8 cellular contexts compared by ENCODE assay signal in the genomic region with DNA sequence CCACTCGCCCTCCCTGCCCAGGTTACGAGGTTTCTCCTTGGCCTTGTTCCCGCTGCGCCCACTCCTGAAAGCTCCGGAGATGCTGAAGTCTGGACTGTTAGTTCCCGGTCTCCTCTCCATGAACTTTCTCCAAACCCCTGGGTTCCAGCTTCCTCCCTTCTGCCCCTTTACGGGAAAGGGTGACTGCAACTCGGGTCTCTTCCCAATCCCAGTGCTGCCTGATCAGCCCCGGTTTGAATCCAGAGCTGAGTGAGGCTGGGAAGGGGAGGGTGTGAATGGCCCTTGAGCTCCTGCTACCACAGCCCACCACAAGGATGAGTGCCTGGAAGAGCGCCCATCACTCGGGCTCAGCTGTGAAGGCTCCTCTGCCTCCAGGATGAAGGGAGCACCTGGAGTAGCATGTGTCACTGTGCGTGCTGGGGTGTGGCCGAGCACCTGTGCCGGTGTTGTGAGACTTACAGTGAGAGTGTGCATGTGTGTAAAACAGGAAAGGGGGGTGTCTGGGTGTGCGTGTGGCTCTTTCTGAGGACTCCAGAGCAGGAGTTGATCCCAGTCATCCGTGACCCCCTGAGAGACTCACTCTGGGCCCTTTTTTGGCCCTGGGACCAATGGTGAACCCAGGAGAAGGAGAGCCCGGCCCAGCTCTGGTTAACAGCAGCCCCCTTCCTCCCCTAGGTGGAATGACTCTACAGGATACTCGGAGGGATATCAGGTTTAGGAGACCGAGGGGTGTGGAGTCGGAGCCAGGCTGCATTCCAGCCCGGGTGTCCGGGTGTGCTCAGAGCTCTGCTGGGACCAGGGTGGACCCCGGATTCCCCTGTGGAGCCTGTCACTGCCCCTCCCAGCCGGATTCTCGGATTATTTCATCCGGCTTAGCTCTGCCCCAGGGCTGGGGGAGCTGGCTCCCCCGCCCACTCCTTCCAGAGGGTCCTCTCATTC. TPM values are rescaled to one million over a fixed set of nuclear protein-coding genes. Genes with fewer than 3 reads are reported as not detected.
A peak's percentile ranks its signal among the peaks of the same experiment; 100 is the strongest.
DNase-seq lines count a peak whose midpoint lies in the region; ATAC-seq and TF ChIP-seq lines count a peak whose summit lies in the region.

No MANE protein-coding gene starts in this region.

- peak overlapping the region; percentile 81 for H3K4me3 Mint-ChIP-seq in Caco-2 (ENCODE audit: unreplicated experiment)
- H3K4me3 Mint-ChIP-seq in natural killer cell treated with Interleukin-12 subunit alpha and Interleukin-12 subunit beta and Interleukin-15 and Interleukin-18, amount 100 ng/mL, for 72 hours = peak overlapping the region; percentile 42

- H3K27me3 Mint-ChIP-seq in Caco-2 (ENCODE audit: insufficient read depth, unreplicated experiment) = peaks cover 15% of the 10 kb centered on the region
- peaks cover 0 to 4% of the 10 kb centered on the region in 2 donors for H3K27me3 Mint-ChIP-seq in natural killer cell treated with Interleukin-12 subunit alpha and Interleukin-12 subunit beta and Interleukin-15 and Interleukin-18, amount 100 ng/mL, for 72 hours

- in situ Hi-C loops in IMR-90 (cut with MboI; ENCODE audit: low sequenced_read_pairs) = no loop called here

- H3K4me3 ChIP-seq in Caco-2 (ENCODE audit: low read depth, low read length) (no peak overlapping the region), IMR-90 (ENCODE audit: insufficient read depth, low read depth, low read length) (no peak overlapping the region)

- no peak overlapping the region for H2BK5ac ChIP-seq in IMR-90 (ENCODE audit: low read depth, low read length, poor library complexity, severe bottlenecking)

- no peak overlapping the region for H2BK120ac ChIP-seq in IMR-90 (ENCODE audit: low read depth, low read length)

- no peak overlapping the region for H3K27ac ChIP-seq in IMR-90 (ENCODE audit: insufficient read depth, low read length)

- no peak overlapping the region for H4K5ac ChIP-seq in IMR-90 (ENCODE audit: low read depth, low read length)

- no peaks in the 10 kb centered on the region; the same call in 1 of the 2 replicates for H3K9me1 ChIP-seq in IMR-90 (ENCODE audit: insufficient read depth, low read length)

- H2AK5ac ChIP-seq in IMR-90 (ENCODE audit: low read depth, low read length) = no peak overlapping the region

- H4K8ac ChIP-seq in IMR-90 (ENCODE audit: low read depth in 2 of 2, low read length in 2 of 2) = no peak overlapping the region

- no peak overlapping the region for H3K4ac ChIP-seq in IMR-90 (ENCODE audit: low read depth, low read length)

- H3K14ac ChIP-seq in IMR-90 (replicated peaks; ENCODE audit: low read depth, low read length) = no peak overlapping the region

- CTCF ChIA-PET in Caco-2 (lab: Charles Lee) (no interaction called here), IMR-90 (lab: Yijun Ruan, JAX) (no interaction called here)

- H3K9ac ChIP-seq in IMR-90 (ENCODE audit: low read depth, low read length) = no peak overlapping the region

- TF ChIP-seq CTCF in Caco-2 (IDR thresholded peaks at IDR 0.05; ENCODE audit: insufficient read depth in 1 of 2, low read depth in 1 of 2, low read length in 1 of 2, severe bottlenecking in 1 of 2, unreplicated experiment in 1 of 2) (no peak), IMR-90 (conservative IDR thresholded peaks at IDR 0.05; ENCODE audit: low read depth, low read length) (no peak)

- no peak overlapping the region for H2BK15ac ChIP-seq in IMR-90 (ENCODE audit: low read depth, low read length)

- peak overlapping the region; percentile 63 for H2AK9ac ChIP-seq in IMR-90 (replicated peaks; ENCODE audit: low read depth, low read length, poor library complexity)

- H2AFZ ChIP-seq in IMR-90 (replicated peaks; ENCODE audit: low read length, poor library complexity) = peak overlapping the region; percentile 58

- no peaks in the 10 kb centered on the region for H3K79me1 ChIP-seq in IMR-90 (ENCODE audit: low read depth in 1 of 2, low read length in 2 of 2)

- whole genome bisulfite sequencing in IMR-90 (ENCODE audit: extremely low coverage in 2 of 2, insufficient read length in 1 of 2), 2 experiments = 78% methylated on average over 7 of the region's 27 CpGs; no CpG with 5 or more reads in 1 of the 2 experiments

- peaks cover 6% of the 10 kb centered on the region for H3K4me1 Mint-ChIP-seq in Caco-2 (ENCODE audit: low read depth, unreplicated experiment)
- peaks cover 0 to 9% of the 10 kb centered on the region in 2 donors for H3K4me1 Mint-ChIP-seq in natural killer cell treated with Interleukin-12 subunit alpha and Interleukin-12 subunit beta and Interleukin-15 and Interleukin-18, amount 100 ng/mL, for 72 hours (ENCODE audit: low read depth in 2 of 2)

- no peak overlapping the region for H2BK20ac ChIP-seq in IMR-90 (ENCODE audit: low read depth, low read length)

- POLR2A ChIA-PET in Caco-2 (lab: Charles Lee) = no interaction called here
- POLR2A ChIA-PET in IMR-90 (lab: Charles Lee; ENCODE audit: unreplicated experiment) = no interaction called here

- dilution Hi-C loops in IMR-90 (cut with HindIII; ENCODE audit: low sequenced_read_pairs, unreplicated experiment) = no loop called here

- H3K27me3 ChIP-seq in Caco-2 (replicated peaks; ENCODE audit: control insufficient read depth, insufficient read depth, low read length) (no peaks in the 10 kb centered on the region), IMR-90 (ENCODE audit: control insufficient read depth, insufficient read depth, low read length) (peaks cover 43% of the 10 kb centered on the region)

- no peak overlapping the region for H3K56ac ChIP-seq in IMR-90 (ENCODE audit: extremely low read depth, insufficient read depth, low read length)

- no peak overlapping the region for H4K91ac ChIP-seq in IMR-90 (ENCODE audit: insufficient read depth, low read depth, low read length)

- H3K18ac ChIP-seq in IMR-90 (ENCODE audit: low read depth, low read length) = no peak overlapping the region

- H3K36me3 ChIP-seq in Caco-2 (ENCODE audit: control insufficient read depth, insufficient read depth, low read length) = no peaks in the 10 kb centered on the region
- no peaks in the 10 kb centered on the region for H3K36me3 ChIP-seq in IMR-90 (ENCODE audit: control insufficient read depth, insufficient read depth, low read length)

- no peak for TF ChIP-seq RAD21 in IMR-90 (IDR thresholded peaks at IDR 0.05; ENCODE audit: low read length)

- H3K4me2 ChIP-seq in IMR-90 (ENCODE audit: low read depth, low read length) = no peak overlapping the region

- ATAC-seq in IMR-90 (ENCODE audit: low read depth) (no peak), GM21576 (IDR thresholded peaks at IDR 0.05; ENCODE audit: unreplicated experiment) (no peak)
- ATAC-seq in natural killer cell treated with Interleukin-12 subunit alpha and Interleukin-12 subunit beta and Interleukin-15 and Interleukin-18, amount 100 ng/mL, for 72 hours = no peak

- no peaks in the 10 kb centered on the region for H3K9me3 ChIP-seq in Caco-2
- H3K9me3 ChIP-seq in IMR-90 (ENCODE audit: control insufficient read depth, insufficient read depth, low read length) = no peaks in the 10 kb centered on the region

- no peak overlapping the region for H3K27ac Mint-ChIP-seq in Caco-2 (ENCODE audit: unreplicated experiment)
- no peak overlapping the region for H3K27ac Mint-ChIP-seq in natural killer cell treated with Interleukin-12 subunit alpha and Interleukin-12 subunit beta and Interleukin-15 and Interleukin-18, amount 100 ng/mL, for 72 hours

- no peaks in the 10 kb centered on the region for H3K36me3 Mint-ChIP-seq in Caco-2 (ENCODE audit: insufficient read depth, unreplicated experiment)
- no peaks in the 10 kb centered on the region for H3K36me3 Mint-ChIP-seq in natural killer cell treated with Interleukin-12 subunit alpha and Interleukin-12 subunit beta and Interleukin-15 and Interleukin-18, amount 100 ng/mL, for 72 hours

- DNase-seq in Caco-2 (peak in 1 of 2 experiments; percentile 33), IMR-90 (no peak), dermis blood vessel endothelial cell (peak; percentile 16), kidney glomerular epithelial cell (lab: John Stamatoyannopoulos, UW) (no peak), activated gamma-delta T cell (lab: John Stamatoyannopoulos, UW) (no peak), D341Med (ENCODE audit: low spot score) (no peak)
- DNase-seq in natural killer cell treated with Interleukin-12 subunit alpha and Interleukin-12 subunit beta and Interleukin-15 and Interleukin-18, amount 100 ng/mL, for 72 hours (ENCODE audit: low spot score) = no peak

- BruUV-seq in Caco-2 (replicated peaks; lab: Mats Ljungman, UMichigan) = no TSS peak
- BruUV-seq in IMR-90 (replicated peaks; lab: Mats Ljungman, UMichigan) = no TSS peak

- H3K4me1 ChIP-seq in Caco-2 = no peaks in the 10 kb centered on the region
- no peaks in the 10 kb centered on the region; the same call in 1 of the 2 replicates for H3K4me1 ChIP-seq in IMR-90 (ENCODE audit: control insufficient read depth, insufficient read depth, low read length)

- intact Hi-C loops in Caco-2 (cut with micrococcal nuclease; ENCODE audit: unreplicated experiment) = loop anchor here (5.0 kb wide), 1 partner anchor 63 kb away; a partner anchor contains a TSS
- intact Hi-C loops in IMR-90 (cut with micrococcal nuclease) = loop anchor here (5.0 kb wide), 1 partner anchor 57 kb away; no protein-coding TSS in a partner anchor

- no peaks in the 10 kb centered on the region for H3K9me3 Mint-ChIP-seq in Caco-2 (ENCODE audit: unreplicated experiment)
- no peaks in the 10 kb centered on the region for H3K9me3 Mint-ChIP-seq in natural killer cell treated with Interleukin-12 subunit alpha and Interleukin-12 subunit beta and Interleukin-15 and Interleukin-18, amount 100 ng/mL, for 72 hours

- no peak overlapping the region for H3K23ac ChIP-seq in IMR-90 (ENCODE audit: low read depth, low read length)

- peaks cover 4% of the 10 kb centered on the region for H4K20me1 ChIP-seq in IMR-90 (ENCODE audit: insufficient read depth, low read length)

- no peak for TF ChIP-seq POLR2A in IMR-90 (IDR thresholded peaks at IDR 0.05; ENCODE audit: low read depth, low read length)

TF ChIP-seq in IMR-90, 13 proteins besides CTCF, POLR2A, EP300 and RAD21 (continues in another document):
- TF ChIP-seq, protein P1, sequence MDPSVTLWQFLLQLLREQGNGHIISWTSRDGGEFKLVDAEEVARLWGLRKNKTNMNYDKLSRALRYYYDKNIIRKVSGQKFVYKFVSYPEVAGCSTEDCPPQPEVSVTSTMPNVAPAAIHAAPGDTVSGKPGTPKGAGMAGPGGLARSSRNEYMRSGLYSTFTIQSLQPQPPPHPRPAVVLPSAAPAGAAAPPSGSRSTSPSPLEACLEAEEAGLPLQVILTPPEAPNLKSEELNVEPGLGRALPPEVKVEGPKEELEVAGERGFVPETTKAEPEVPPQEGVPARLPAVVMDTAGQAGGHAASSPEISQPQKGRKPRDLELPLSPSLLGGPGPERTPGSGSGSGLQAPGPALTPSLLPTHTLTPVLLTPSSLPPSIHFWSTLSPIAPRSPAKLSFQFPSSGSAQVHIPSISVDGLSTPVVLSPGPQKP (IDR thresholded peaks at IDR 0.05; ENCODE audit: borderline replicate concordance, low read depth, low read length) = no peak

RNA-seq across cellular contexts. Expression of a gene that starts 1.1 kb away (rescaled TPM):
- total RNA-seq in Caco-2 (2022) (1.1 and 1.7 TPM in 2 replicates), IMR-90 (2012; rRNA removed) (under 0.01 TPM in 1 of 2 replicates, not detected in the other), dermis blood vessel endothelial cell (4.8 and 12.7 TPM in 2 replicates)
- polyA plus RNA-seq in IMR-90 (2012; rRNA removed) = 0.67 and 0.77 TPM in 2 replicates
- polyA plus RNA-seq in IMR-90 (2012; cell fraction: cytosol; rRNA removed) = 0.43 and 0.89 TPM in 2 replicates
- 3.8 and 5.6 TPM in 2 replicates for polyA plus RNA-seq in IMR-90 (2012; cell fraction: nucleus; rRNA removed; ENCODE audit: low replicate concordance)
- under 1 TPM; 0.10 to 0.28 TPM for total RNA-seq in natural killer cell treated with Interleukin-12 subunit alpha and Interleukin-12 subunit beta and Interleukin-15 and Interleukin-18, amount 100 ng/mL, for 72 hours
